23 cellular contexts compared by ENCODE assay signal in the genomic region with DNA sequence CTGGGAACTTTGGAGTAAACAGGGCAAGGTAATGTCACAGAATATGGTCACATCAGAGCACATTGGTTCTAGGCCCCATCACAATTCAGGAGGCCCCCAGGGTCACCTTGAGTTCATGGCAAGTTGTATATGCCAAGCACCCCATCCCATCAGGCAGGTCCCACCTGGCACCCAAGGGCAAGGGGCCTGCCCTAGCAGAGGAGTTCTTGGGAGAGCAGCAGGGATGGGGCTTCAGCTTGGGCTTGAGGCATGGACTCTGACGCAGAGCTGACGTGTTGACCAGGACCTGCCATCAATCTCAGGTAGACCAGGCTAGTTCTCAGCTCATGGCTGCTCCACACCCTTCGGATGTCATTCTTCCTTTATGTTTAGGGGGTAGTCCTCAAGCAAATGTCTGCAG. TPM values are rescaled to one million over a fixed set of nuclear protein-coding genes. Genes with fewer than 3 reads are reported as not detected.
DNase-seq lines count a peak whose midpoint lies in the region; ATAC-seq and TF ChIP-seq lines count a peak whose summit lies in the region.
"Had no signal": no experiment of that assay in that cellular context is flagged by ENCODE, and none has a peak within 500 bp of the region (broad histone marks: within the 10 kb centered on the region; RNA-seq: fewer than 3 reads in every experiment).

No MANE protein-coding gene starts in this region.

- H3K4me3 ChIP-seq in breast epithelium (no peak overlapping the region), Peyer's patch (no peak overlapping the region), mucosa of descending colon (no peak overlapping the region), subcutaneous abdominal adipose tissue (ENCODE audit: low read depth in 1 of 5, low read length in 5 of 5) (no peak overlapping the region)
- H3K4me3 ChIP-seq: MG63, pancreas, right lobe of liver had no signal

- no peak overlapping the region for H3K9ac ChIP-seq in subcutaneous abdominal adipose tissue (ENCODE audit: low read length in 5 of 5)

- TF ChIP-seq POLR2A in breast epithelium (IDR thresholded peaks at IDR 0.05) (no peak), Peyer's patch (IDR thresholded peaks at IDR 0.05) (no peak)

- H3K4me1 ChIP-seq in breast epithelium (peaks cover 0 to 6% of the 10 kb centered on the region in 2 donors), Peyer's patch (peaks cover 0 to 15% (median 0%) of the 10 kb centered on the region in 4 donors), mucosa of descending colon (ENCODE audit: low read depth) (no peaks in the 10 kb centered on the region), subcutaneous abdominal adipose tissue (ENCODE audit: control insufficient read depth in 5 of 5, insufficient read depth in 5 of 5, low read length in 5 of 5) (peaks cover 12 to 29% (median 23%) of the 10 kb centered on the region in 5 donors)
- H3K4me1 ChIP-seq: pancreas, right lobe of liver had no signal

- BruUV-seq in MCF 10A (replicated peaks; lab: Mats Ljungman, UMichigan) = no TSS peak

- POLR2A ChIA-PET in MCF 10A (lab: Yijun Ruan, JAX) = interaction anchor here (0.6 to 2.3 kb wide), 3 partner anchors 37 to 69 kb away, joined by 3 to 5 read pairs (median 4); no protein-coding TSS in a partner anchor

- H3K27me3 Mint-ChIP-seq in MCF 10A (ENCODE audit: insufficient read depth, unreplicated experiment) = no peaks in the 10 kb centered on the region
- H3K27me3 Mint-ChIP-seq: activated CD8-positive, alpha-beta memory T cell treated with anti-CD3 and anti-CD28 coated beads, Interleukin-2, amount 10 ng/mL, durations not matched to agents 7 days and 5 days; IgD-negative memory B cell; natural killer cell treated with Interleukin-12 subunit alpha and Interleukin-12 subunit beta and Interleukin-15 and Interleukin-18, amount 100 ng/mL, for 72 hours had no signal

- no peak for ATAC-seq in mucosa of descending colon
- no peak for ATAC-seq in GM21515 (IDR thresholded peaks at IDR 0.05; ENCODE audit: unreplicated experiment)
- ATAC-seq in GM18868 (IDR thresholded peaks at IDR 0.05; ENCODE audit: unreplicated experiment) = no peak
- ATAC-seq: activated CD4-positive, CD25-positive, alpha-beta regulatory T cell treated with anti-CD3 and anti-CD28 coated beads, Interleukin-2, amount 50 U/mL, for 24 hours; activated CD8-positive, alpha-beta memory T cell treated with anti-CD3 and anti-CD28 coated beads, Interleukin-2, amount 10 ng/mL, durations not matched to agents 7 days and 5 days had no signal

- H3K27me3 ChIP-seq in breast epithelium = no peaks in the 10 kb centered on the region
- no peaks in the 10 kb centered on the region for H3K27me3 ChIP-seq in Peyer's patch
- H3K27me3 ChIP-seq in subcutaneous abdominal adipose tissue (ENCODE audit: control insufficient read depth in 5 of 5, insufficient read depth in 4 of 5, low read length in 5 of 5) = no peaks in the 10 kb centered on the region
- H3K27me3 ChIP-seq: MG63, pancreas, right lobe of liver had no signal

- H3K9me3 Mint-ChIP-seq in MCF 10A (ENCODE audit: unreplicated experiment) = peaks cover 7% of the 10 kb centered on the region
- H3K9me3 Mint-ChIP-seq: natural killer cell treated with Interleukin-12 subunit alpha and Interleukin-12 subunit beta and Interleukin-15 and Interleukin-18, amount 100 ng/mL, for 72 hours had no signal

- H3K36me3 Mint-ChIP-seq in MCF 10A (ENCODE audit: insufficient read depth, unreplicated experiment) = peaks cover 68% of the 10 kb centered on the region

- H3K36me3 ChIP-seq in breast epithelium (no peaks in the 10 kb centered on the region), Peyer's patch (peaks cover 0 to 65% (median 0%) of the 10 kb centered on the region in 3 donors), mucosa of descending colon (ENCODE audit: low read depth) (peaks cover 18% of the 10 kb centered on the region), subcutaneous abdominal adipose tissue (ENCODE audit: control insufficient read depth in 5 of 5, insufficient read depth in 5 of 5, low read length in 5 of 5) (peaks cover 12 to 89% (median 81%) of the 10 kb centered on the region in 5 donors)

- H3K9me3 ChIP-seq in breast epithelium (peaks cover 6 to 10% of the 10 kb centered on the region in 2 donors), Peyer's patch (no peaks in the 10 kb centered on the region), mucosa of descending colon (no peaks in the 10 kb centered on the region), subcutaneous abdominal adipose tissue (ENCODE audit: control insufficient read depth in 5 of 5, low read length in 5 of 5) (peaks cover 0 to 6% (median 0%) of the 10 kb centered on the region in 5 donors)
- H3K9me3 ChIP-seq: pancreas, right lobe of liver had no signal

- CTCF ChIA-PET in MCF 10A (lab: Yijun Ruan, JAX) = interaction anchor here (0.5 to 5.6 kb wide), 5 partner anchors 9 to 231 kb away, joined by 3 to 31 read pairs (median 4); no protein-coding TSS in a partner anchor

- DNase-seq in MCF 10A (ENCODE audit: unreplicated experiment) = no peak
- no peak for DNase-seq in breast epithelium (ENCODE audit: low spot score in 2 of 2)
- DNase-seq in Peyer's patch = peak in 2 of 3 donors; percentile 29 to 43
- peak in 2 of 3 donors; percentile 15 to 28 for DNase-seq in mucosa of descending colon
- DNase-seq in iPS-NIHi11 (ENCODE audit: low spot score) = no peak
- DNase-seq: activated CD8-positive, alpha-beta memory T cell treated with anti-CD3 and anti-CD28 coated beads, Interleukin-2, amount 10 ng/mL, durations not matched to agents 7 days and 5 days; activated effector memory CD4-positive, alpha-beta T cell treated with anti-CD3 and anti-CD28 coated beads, Interleukin-2, amount 50 U/mL, for 16 hours; amygdala; DMS 273 treated with DMSO at 0.1 percent for 48 hours; H9; head of caudate nucleus; MG63; NCI-H1417 treated with DMSO at 0.1 percent for 48 hours; stimulated activated CD4-positive, alpha-beta T cell treated with anti-CD3 and anti-CD28 coated beads, Interleukin-15, amount 100 ng/mL, for 24 hours had no signal

- no peak overlapping the region for H3K27ac Mint-ChIP-seq in MCF 10A (ENCODE audit: low read depth, unreplicated experiment)
- H3K27ac Mint-ChIP-seq: activated CD8-positive, alpha-beta memory T cell treated with anti-CD3 and anti-CD28 coated beads, Interleukin-2, amount 10 ng/mL, durations not matched to agents 7 days and 5 days had no signal

- H3K27ac ChIP-seq in breast epithelium (peak overlapping the region in 1 of 2 donors; percentile 28), Peyer's patch (no peak overlapping the region), subcutaneous abdominal adipose tissue (ENCODE audit: low read depth, low read length) (peak overlapping the region; percentile 86)
- H3K27ac ChIP-seq: pancreas, right lobe of liver had no signal

- intact Hi-C loops in MCF 10A (cut with micrococcal nuclease) = no loop called here
- intact Hi-C loops in breast epithelium (cut with DNase I; ENCODE audit: low total_unique reads) = no loop called here
- intact Hi-C loops in mucosa of descending colon (cut with DNase I, micrococcal nuclease) = loop anchor here (10.0 kb wide), 1 partner anchor 51 kb away; a partner anchor contains a TSS

- TF ChIP-seq CTCF in MCF 10A (IDR thresholded peaks at IDR 0.05; ENCODE audit: unreplicated experiment) (no peak), breast epithelium (IDR thresholded peaks at IDR 0.05) (no peak), Peyer's patch (IDR thresholded peaks at IDR 0.05) (no peak), mucosa of descending colon (IDR thresholded peaks at IDR 0.05) (no peak)

- peaks cover 25% of the 10 kb centered on the region for H3K4me1 Mint-ChIP-seq in MCF 10A (ENCODE audit: insufficient read depth, unreplicated experiment)
- H3K4me1 Mint-ChIP-seq: IgD-negative memory B cell had no signal

- H3K4me3 Mint-ChIP-seq in MCF 10A (ENCODE audit: unreplicated experiment) = peak overlapping the region; percentile 29
- H3K4me3 Mint-ChIP-seq: activated CD8-positive, alpha-beta memory T cell treated with anti-CD3 and anti-CD28 coated beads, Interleukin-2, amount 10 ng/mL, durations not matched to agents 7 days and 5 days; CD14-positive monocyte; H9; natural killer cell treated with Interleukin-12 subunit alpha and Interleukin-12 subunit beta and Interleukin-15 and Interleukin-18, amount 100 ng/mL, for 72 hours had no signal

RNA-seq across cellular contexts. Expression of a gene that starts 20.9 kb away (rescaled TPM):
- total RNA-seq in MCF 10A (2022) (0.93 and 1.0 TPM in 2 replicates), breast epithelium (10 to 100 TPM in 2 of 3 donors, 1 to 10 TPM in 1; 7.5 to 66.2 (median 13.4) TPM), Peyer's patch (10 to 100 TPM in 2 of 4 donors, 1 to 10 TPM in 2; 4.0 to 12.4 (median 8.9) TPM), mucosa of descending colon (10 to 100 TPM in 2 of 3 donors, 1 to 10 TPM in 1; 3.2 to 15.1 (median 11.8) TPM)
- total RNA-seq: activated CD8-positive, alpha-beta memory T cell treated with anti-CD3 and anti-CD28 coated beads, Interleukin-2, amount 10 ng/mL, durations not matched to agents 7 days and 5 days; natural killer cell treated with Interleukin-12 subunit alpha and Interleukin-12 subunit beta and Interleukin-15 and Interleukin-18, amount 100 ng/mL, for 72 hours had no signal

RNA-seq across cellular contexts. Expression of a gene that starts 51.9 kb away (rescaled TPM):
- total RNA-seq in MCF 10A (2022) = 68.5 and 93.8 TPM in 2 replicates
- total RNA-seq in breast epithelium = 100 to 1,000 TPM in 1 of 3 donors, 10 to 100 TPM in 2; 83.3 to 102 (median 93.4) TPM
- total RNA-seq in Peyer's patch = 100 to 1,000 TPM; 110 to 269 (median 238) TPM
- total RNA-seq in mucosa of descending colon = 100 to 1,000 TPM; 252 to 424 (median 367) TPM

Comparison
In these comparisons a context has a peak if more than half of its experiments do, and no peak if none do; other contexts are left out.
1. DNase-seq: peak in Peyer's patch (2 of 3) and mucosa of descending colon (2 of 3); none in MCF 10A (single experiment), breast epithelium (0 of 2) and iPS-NIHi11 (single experiment).
2. intact Hi-C loops: an anchor here in mucosa of descending colon (10.0 kb wide); none called in MCF 10A and breast epithelium.